ENCODE assay signal across 20 cellular contexts in genomic region chr19:776549-776948, GRCh38. TPM values are rescaled to one million over a fixed set of nuclear protein-coding genes. Genes with fewer than 3 reads are reported as not detected.
DNase-seq lines count a peak whose midpoint lies in the region; ATAC-seq and TF ChIP-seq lines count a peak whose summit lies in the region.
"Had no signal": no experiment of that assay in that cellular context is flagged by ENCODE, and none has a peak within 500 bp of the region (broad histone marks: within the 10 kb centered on the region; RNA-seq: fewer than 3 reads in every experiment).

No MANE protein-coding gene starts in this region.

- H3K14ac ChIP-seq in neuronal stem cell (ENCODE audit: low read length) = peak overlapping the region; percentile 56

- no peak overlapping the region for H4K8ac ChIP-seq in neuronal stem cell (ENCODE audit: low read depth, low read length)

- peaks cover 5% of the 10 kb centered on the region for H3K4me1 ChIP-seq in foreskin keratinocyte
- H3K4me1 ChIP-seq in neuronal stem cell (ENCODE audit: control insufficient read depth in 2 of 2, insufficient read depth in 1 of 2, low read depth in 1 of 2, low read length in 2 of 2) = peaks cover 0 to 4% of the 10 kb centered on the region in 2 donors

- no peak overlapping the region for H4K91ac ChIP-seq in neuronal stem cell (ENCODE audit: low read depth, low read length, poor library complexity)

- H2BK12ac ChIP-seq in neuronal stem cell (ENCODE audit: low read length) = peak overlapping the region; percentile 58

- no peak overlapping the region for H3K4me2 ChIP-seq in neuronal stem cell (ENCODE audit: insufficient read depth, low read length, poor library complexity, severe bottlenecking)

- no peak overlapping the region for H3K18ac ChIP-seq in neuronal stem cell (ENCODE audit: low read length)

- H3K4ac ChIP-seq in neuronal stem cell (ENCODE audit: low read length) = no peak overlapping the region

- TF ChIP-seq CTCF in foreskin keratinocyte (conservative IDR thresholded peaks at IDR 0.05) = no peak

- no peak overlapping the region for H2BK5ac ChIP-seq in neuronal stem cell (ENCODE audit: low read length)

- H3K27ac ChIP-seq in foreskin keratinocyte (no peak overlapping the region), neuronal stem cell (replicated peaks; ENCODE audit: low read length) (no peak overlapping the region)

- peak; percentile 44 for ATAC-seq in foreskin keratinocyte
- ATAC-seq: HepG2, PC-3 had no signal

- no peak overlapping the region for H3K23ac ChIP-seq in neuronal stem cell (ENCODE audit: low read depth, low read length, poor library complexity)

- DNase-seq in Caki2 (ENCODE audit: low read depth) (peak; percentile 56), RPMI7951 (ENCODE audit: low read depth) (peak; percentile 80), foreskin keratinocyte (peak; percentile 64 to 83), neuronal stem cell (ENCODE audit: low spot score) (no peak), Ammon's horn (ENCODE audit: low spot score) (no peak), H4 (ENCODE audit: low spot score) (no peak)
- no peak for DNase-seq in stimulated activated CD8-positive, alpha-beta memory T cell treated with anti-CD3 and anti-CD28 coated beads, Interleukin-4, amount 100 ng/mL, for 48 hours
- DNase-seq: Caco-2; CD4-positive, alpha-beta T cell; DMS53; EL; GOT3; KG1; NCI-H1417 treated with DMSO at 0.1 percent for 48 hours; NCI-H2029; NCI-H345; NCI-H524 treated with DMSO at 0.1 percent for 48 hours; PC-3 had no signal

- H3K9ac ChIP-seq in neuronal stem cell (ENCODE audit: low read depth, low read length, poor library complexity) = no peak overlapping the region

- WGBS in neuronal stem cell (ENCODE audit: extremely low coverage in 2 of 2, insufficient read length in 2 of 2, insufficient replicate concordance in 1 of 2), 2 donors = no CpG with 5 or more reads among the region's 18 CpGs

- H3K4me3 ChIP-seq in neuronal stem cell (ENCODE audit: low read length in 2 of 2) = no peak overlapping the region

- H3K9me3 ChIP-seq in neuronal stem cell (replicated peaks in 1 of 2; ENCODE audit: control insufficient read depth in 2 of 2, insufficient read depth in 1 of 2, low read depth in 1 of 2, low read length in 2 of 2) = no peaks in the 10 kb centered on the region
- H3K9me3 ChIP-seq: Caco-2 had no signal

- peak overlapping the region; percentile 81 for H2AK5ac ChIP-seq in neuronal stem cell (ENCODE audit: low read depth, low read length)

- no peak overlapping the region for H2BK120ac ChIP-seq in neuronal stem cell (ENCODE audit: low read depth, low read length)

- H2AFZ ChIP-seq in neuronal stem cell (ENCODE audit: low read length) = peak overlapping the region; percentile 57

- H3K36me3 ChIP-seq in neuronal stem cell (replicated peaks in 1 of 2; ENCODE audit: control insufficient read depth in 2 of 2, insufficient read depth in 2 of 2, low read length in 2 of 2) = no peaks in the 10 kb centered on the region

- H3K27me3 ChIP-seq in foreskin keratinocyte = no peaks in the 10 kb centered on the region
- H3K27me3 ChIP-seq in neuronal stem cell (ENCODE audit: control insufficient read depth in 3 of 3, insufficient read depth in 3 of 3, low read depth in 1 of 3, low read length in 3 of 3) = no peaks in the 10 kb centered on the region

- H3K79me1 ChIP-seq in neuronal stem cell (ENCODE audit: low read depth, low read length) = peaks cover 5% of the 10 kb centered on the region

- no peak overlapping the region for H2BK15ac ChIP-seq in neuronal stem cell (ENCODE audit: low read length)

- in situ Hi-C loops in Caki2 (cut with HindIII; ENCODE audit: low pct_unique_long_range_greater_than_20kb, low sequenced_read_pairs) = no loop called here

RNA-seq across cellular contexts. Expression of gene PTBP1, which starts 20.7 kb away (rescaled TPM):
- total RNA-seq in Caki2 (2014; rRNA removed; shearing (Covaris generic); ENCODE audit: low replicate concordance) = 136 and 182 TPM in 2 replicates
- 112 and 121 TPM in 2 replicates for total RNA-seq in RPMI7951 (2014; rRNA removed; shearing (Covaris generic))
- 222 and 244 TPM in 2 replicates for total RNA-seq in foreskin keratinocyte
- 186 and 237 TPM in 2 replicates for polyA plus RNA-seq in foreskin keratinocyte
- 412 TPM for polyA plus RNA-seq in neuronal stem cell (2013, experiment 1 of 2)
- 415 TPM for polyA plus RNA-seq in neuronal stem cell (2013, experiment 2 of 2)
- total RNA-seq in H4 (2014; rRNA removed; shearing (Covaris generic)) = 131 and 138 TPM in 2 replicates

RNA-seq across cellular contexts. Expression of gene MISP, which starts 25.6 kb away (rescaled TPM):
- 3.9 and 9.6 TPM in 2 replicates for total RNA-seq in Caki2 (2014; rRNA removed; shearing (Covaris generic); ENCODE audit: low replicate concordance)
- not detected in 2 replicates for total RNA-seq in RPMI7951 (2014; rRNA removed; shearing (Covaris generic))
- total RNA-seq in foreskin keratinocyte = 50.0 and 55.4 TPM in 2 replicates
- 40.2 and 45.5 TPM in 2 replicates for polyA plus RNA-seq in foreskin keratinocyte
- 0.11 TPM for polyA plus RNA-seq in neuronal stem cell (2013, experiment 1 of 2)
- polyA plus RNA-seq in neuronal stem cell (2013, experiment 2 of 2) = 0.07 TPM
- total RNA-seq in H4 (2014; rRNA removed; shearing (Covaris generic)) = not detected in 2 replicates
- total RNA-seq: CD4-positive, alpha-beta T cell; SK-MEL-5 had no signal

RNA-seq across cellular contexts. Expression of gene PLPPR3, which starts 45.2 kb away (rescaled TPM):
- total RNA-seq in Caki2 (2014; rRNA removed; shearing (Covaris generic); ENCODE audit: low replicate concordance) = 3.1 and 13.6 TPM in 2 replicates
- not detected in 2 replicates for total RNA-seq in RPMI7951 (2014; rRNA removed; shearing (Covaris generic))
- total RNA-seq in foreskin keratinocyte = not detected in 2 replicates
- 0.15 TPM in 1 of 2 replicates, not detected in the other for polyA plus RNA-seq in foreskin keratinocyte
- polyA plus RNA-seq in neuronal stem cell (2013, experiment 1 of 2) = 56.3 TPM
- polyA plus RNA-seq in neuronal stem cell (2013, experiment 2 of 2) = 54.0 TPM
- 0.14 TPM in 1 of 2 replicates, not detected in the other for total RNA-seq in H4 (2014; rRNA removed; shearing (Covaris generic))
- total RNA-seq: CD4-positive, alpha-beta T cell; PC-3 had no signal

RNA-seq across cellular contexts. Expression of gene AZU1, which starts 51.1 kb away (rescaled TPM):
- not detected in 2 replicates for total RNA-seq in Caki2 (2014; rRNA removed; shearing (Covaris generic); ENCODE audit: low replicate concordance)
- total RNA-seq in RPMI7951 (2014; rRNA removed; shearing (Covaris generic)) = not detected in 2 replicates
- not detected in 2 replicates for total RNA-seq in foreskin keratinocyte
- polyA plus RNA-seq in foreskin keratinocyte = 0.03 TPM in 1 of 2 replicates, not detected in the other
- 1.2 TPM for polyA plus RNA-seq in neuronal stem cell (2013, experiment 1 of 2)
- polyA plus RNA-seq in neuronal stem cell (2013, experiment 2 of 2) = 1.3 TPM
- not detected in 2 replicates for total RNA-seq in H4 (2014; rRNA removed; shearing (Covaris generic))
- total RNA-seq: Caco-2, HepG2, PC-3, SK-MEL-5 had no signal
- polyA plus RNA-seq: HepG2 had no signal

Comparison
In these comparisons a context has a peak if more than half of its experiments do, and no peak if none do; other contexts are left out.
1. DNase-seq: peak in Caki2 (single experiment), RPMI7951 (single experiment) and foreskin keratinocyte (2 of 2); none in neuronal stem cell (single experiment), Ammon's horn (single experiment), stimulated activated CD8-positive, alpha-beta memory T cell treated with anti-CD3 and anti-CD28 coated beads, Interleukin-4, amount 100 ng/mL, for 48 hours (single experiment) and H4 (single experiment).